8 cellular contexts compared by ENCODE assay signal in the genomic region with DNA sequence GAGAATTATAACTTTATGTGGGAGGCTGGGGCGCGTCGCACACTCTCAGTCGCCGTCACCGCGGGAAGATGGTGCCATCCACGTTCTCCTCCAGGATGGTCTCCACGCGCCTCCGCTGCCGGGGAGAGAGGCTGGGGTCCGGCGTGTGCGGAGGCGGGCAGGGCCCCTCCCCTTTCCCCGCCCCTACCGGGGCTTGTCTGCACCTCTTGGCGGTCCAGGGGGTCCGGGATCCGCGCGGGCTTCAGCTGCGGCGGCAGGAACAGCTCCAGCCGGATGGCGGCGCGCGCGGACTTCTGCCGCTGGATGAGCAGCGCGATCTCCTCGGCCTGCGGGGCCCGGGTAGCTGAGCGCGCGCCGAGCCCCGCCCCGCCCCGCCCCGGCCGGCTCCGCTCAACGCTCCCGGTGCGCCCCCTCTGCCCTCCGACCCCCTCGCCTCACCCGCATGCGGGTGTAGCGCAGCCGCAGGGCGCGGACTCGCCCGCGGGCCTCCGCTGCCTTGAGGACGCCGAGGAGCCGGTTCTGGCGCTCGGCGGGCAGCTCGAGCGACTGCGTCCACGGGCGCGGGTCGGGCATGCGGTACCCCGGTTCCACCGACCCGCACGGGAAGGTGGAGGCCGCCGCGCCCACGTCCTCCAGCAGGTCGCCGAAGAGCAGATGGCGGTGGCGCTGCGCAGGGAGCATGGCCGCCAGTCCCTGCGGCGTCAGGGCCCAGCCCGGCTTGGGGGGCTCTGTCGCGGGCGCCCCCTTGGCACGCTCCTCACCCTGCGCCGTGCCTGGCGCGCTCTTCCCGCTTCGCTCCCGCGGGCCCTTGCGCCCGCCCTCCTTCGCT.
DNase-seq lines count a peak whose midpoint lies in the region; ATAC-seq and TF ChIP-seq lines count a peak whose summit lies in the region.

No MANE protein-coding gene starts in this region.

- DNase-seq in NCI-H187 (lab: John Stamatoyannopoulos, UW) (peak; percentile 61 to 73), NCI-H187 treated with DMSO at 0.1 percent for 48 hours (lab: John Stamatoyannopoulos, UW) (no peak), NCI-H226 (peak; percentile 72), choroid plexus epithelial cell (ENCODE audit: low read depth) (peak; percentile 75), kidney tubule cell (ENCODE audit: low spot score) (peak; percentile 68)
- DNase-seq in stimulated activated CD4-positive, alpha-beta T cell treated with anti-CD3 and anti-CD28 coated beads, Interleukin-2, amount 100 ng/mL, for 24 hours = peak; percentile 74 to 82

- peak; percentile 50 to 54 for ATAC-seq in activated CD4-positive, CD25-positive, alpha-beta regulatory T cell treated with anti-CD3 and anti-CD28 coated beads, Interleukin-2, amount 50 U/mL, for 24 hours
- no peak for ATAC-seq in GM19328 (IDR thresholded peaks at IDR 0.05; ENCODE audit: unreplicated experiment)

- peak overlapping the region; percentile 41 for H3K4me3 ChIP-seq in choroid plexus epithelial cell (ENCODE audit: low read depth, low read length)

- peak; percentile 58 for TF ChIP-seq CTCF in choroid plexus epithelial cell (conservative IDR thresholded peaks at IDR 0.05; ENCODE audit: low read depth, low read length)
